Comparison of ENCODE assay signal across 8 cellular contexts in genomic region chr3:56494679-56495322, GRCh38.
DNase-seq lines count a peak whose midpoint lies in the region; ATAC-seq and TF ChIP-seq lines count a peak whose summit lies in the region.

No MANE protein-coding gene starts in this region.

- H3K27ac ChIP-seq in VCaP: no peak overlapping the region

- in situ Hi-C loops in T47D (cut with HindIII; ENCODE audit: low pct_unique_long_range_greater_than_20kb, low sequenced_read_pairs): no loop called here

- TF ChIP-seq CTCF in VCaP (conservative IDR thresholded peaks at IDR 0.05): peak; percentile 96

- peak; percentile 91 for ATAC-seq in GM18858 (IDR thresholded peaks at IDR 0.05; ENCODE audit: unreplicated experiment)
- ATAC-seq in HG03066 (IDR thresholded peaks at IDR 0.05; ENCODE audit: low read depth, unreplicated experiment): peak; percentile 92

- DNase-seq in AG08396 (ENCODE audit: low spot score): peak; percentile 85
- peak; percentile 45 for DNase-seq in NCI-H2171 (lab: John Stamatoyannopoulos, UW)
- DNase-seq in T47D (ENCODE audit: low read depth in 1 of 2, low spot score in 1 of 2): peak; percentile 69 to 92
- peak; percentile 88 for DNase-seq in islet precursor cell
- DNase-seq in stimulated activated CD4-positive, alpha-beta T cell treated with anti-CD3 and anti-CD28 coated beads, Interleukin-1b, Interleukin-23, amount 100 ng/mL, for 4 hours (ENCODE audit: low read depth in 2 of 2): peak; percentile 37 to 61
